Comparison of ENCODE assay signal across 8 cellular contexts in the genomic region with DNA sequence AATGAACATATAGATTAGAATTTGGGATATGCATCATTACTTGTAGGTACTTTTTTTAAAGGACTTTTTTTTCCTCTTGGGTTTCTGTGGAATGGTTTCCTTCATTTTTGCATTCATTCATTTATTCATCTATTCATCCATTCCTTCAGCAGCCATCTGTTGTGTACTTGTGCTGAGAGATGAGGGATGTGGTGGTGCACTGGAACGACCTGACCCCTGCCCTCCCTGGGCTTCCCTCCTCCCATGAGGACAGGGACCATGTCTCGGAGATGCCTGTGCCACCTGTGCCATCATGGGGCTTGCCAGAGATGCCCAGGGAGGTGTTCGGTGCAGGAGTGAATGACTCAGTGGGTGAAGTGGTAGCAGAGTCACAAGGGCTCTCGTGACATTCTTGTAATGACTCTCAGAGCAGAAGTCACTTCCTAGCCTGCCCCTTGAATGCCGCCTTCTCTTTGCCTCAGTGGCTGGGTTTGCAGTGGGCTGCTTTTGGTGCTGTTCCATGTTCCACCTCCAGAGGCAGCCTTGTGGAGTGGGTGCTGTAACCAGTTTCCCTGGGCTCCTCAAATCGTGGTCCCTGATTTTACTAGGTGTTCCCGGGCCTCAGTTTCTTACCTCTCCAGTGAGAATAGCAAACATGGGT. TPM values are rescaled to one million over a fixed set of nuclear protein-coding genes. Genes with fewer than 3 reads are reported as not detected.
DNase-seq lines count a peak whose midpoint lies in the region; ATAC-seq and TF ChIP-seq lines count a peak whose summit lies in the region.

No MANE protein-coding gene starts in this region.

- TF ChIP-seq POLR2A in upper lobe of left lung (IDR thresholded peaks at IDR 0.05) = no peak

- ATAC-seq in HG03095 (IDR thresholded peaks at IDR 0.05; ENCODE audit: unreplicated experiment) (peak; percentile 39), upper lobe of left lung (ENCODE audit: low FRiP score in 2 of 2) (peak in 1 of 2 donors; percentile 55)

- in situ Hi-C loops in GM13977 (cut with MboI; ENCODE audit: low pct_unique_long_range_greater_than_20kb, low sequenced_read_pairs, unreplicated experiment) = no loop called here

- H3K27ac ChIP-seq in upper lobe of left lung = peak overlapping the region in 1 of 4 donors; percentile 29

- peak in 1 of 4 donors; percentile 91 for TF ChIP-seq EP300 in upper lobe of left lung (IDR thresholded peaks at IDR 0.05)

- 43 to 60% methylated on average over 7 of the region's 7 CpGs for WGBS in upper lobe of left lung, 2 donors

- H3K9me3 ChIP-seq in upper lobe of left lung = no peaks in the 10 kb centered on the region

- peaks cover 0 to 52% (median 8%) of the 10 kb centered on the region in 4 donors for H3K36me3 ChIP-seq in upper lobe of left lung

- no peaks in the 10 kb centered on the region for H3K27me3 ChIP-seq in upper lobe of left lung

- DNase-seq in GM13977 (ENCODE audit: low spot score) = peak; percentile 57
- DNase-seq in activated CD4-positive, alpha-beta T cell treated with anti-CD3 and anti-CD28 coated beads, Interleukin-2, amount 50 U/mL, for 4 hours = peak; percentile 44 to 48
- DNase-seq in iPS-NIHi11 (ENCODE audit: low spot score) = peak; percentile 51
- peak in 1 of 2 donors; percentile 72 for DNase-seq in upper lobe of left lung
- DNase-seq in hippocampal formation (lab: John Stamatoyannopoulos, UW) = no peak
- no peak for DNase-seq in midbrain (lab: John Stamatoyannopoulos, UW)
- no peak for DNase-seq in amniotic stem cell (lab: John Stamatoyannopoulos, UW)

- TF ChIP-seq CTCF in GM13977 (IDR thresholded peaks at IDR 0.05; ENCODE audit: extremely low read depth, insufficient read depth, missing control alignments) (peak; percentile 57), upper lobe of left lung (IDR thresholded peaks at IDR 0.05) (peak; percentile 31 to 63 (median 40))

- H3K4me1 ChIP-seq in upper lobe of left lung = peaks cover 0 to 10% (median 2%) of the 10 kb centered on the region in 4 donors

- no peak overlapping the region for H3K4me3 ChIP-seq in upper lobe of left lung

RNA-seq across cellular contexts. Expression of a gene that starts 43.9 kb away (rescaled TPM):
- total RNA-seq in upper lobe of left lung = 10 to 100 TPM; 33.3 to 85.9 (median 46.4) TPM

RNA-seq across cellular contexts. Expression of a gene that starts 46.0 kb away (rescaled TPM):
- total RNA-seq in upper lobe of left lung = 10 to 100 TPM; 28.4 to 87.0 (median 55.1) TPM

Comparison
In these comparisons a context has a peak if more than half of its experiments do, and no peak if none do; other contexts are left out.
1. DNase-seq: peak in GM13977 (single experiment), activated CD4-positive, alpha-beta T cell treated with anti-CD3 and anti-CD28 coated beads, Interleukin-2, amount 50 U/mL, for 4 hours (2 of 2) and iPS-NIHi11 (single experiment); none in hippocampal formation (0 of 2), midbrain (single experiment) and amniotic stem cell (single experiment).